ENCODE assay signal across 8 cellular contexts in genomic region chr19:35744688-35745327, GRCh38. TPM values are rescaled to one million over a fixed set of nuclear protein-coding genes. Genes with fewer than 3 reads are reported as not detected.
A peak's percentile ranks its signal among the peaks of the same experiment; 100 is the strongest.
DNase-seq lines count a peak whose midpoint lies in the region; ATAC-seq and TF ChIP-seq lines count a peak whose summit lies in the region.

No MANE protein-coding gene starts in this region.

- H3K9me3 ChIP-seq in SJSA1 (replicated peaks) (no peaks in the 10 kb centered on the region), neuronal stem cell (replicated peaks in 1 of 2; ENCODE audit: control insufficient read depth in 2 of 2, insufficient read depth in 1 of 2, low read depth in 1 of 2, low read length in 2 of 2) (no peaks in the 10 kb centered on the region), subcutaneous abdominal adipose tissue (ENCODE audit: control insufficient read depth in 5 of 5, low read length in 5 of 5) (peaks cover 0 to 2% (median 0%) of the 10 kb centered on the region in 5 donors)

- peak; percentile 28 for ATAC-seq in GM21825 (IDR thresholded peaks at IDR 0.05; ENCODE audit: unreplicated experiment)

- TF ChIP-seq CTCF in Calu3 (IDR thresholded peaks at IDR 0.05; ENCODE audit: unreplicated experiment) = peak; percentile 28

- H3K4me2 ChIP-seq in neuronal stem cell (ENCODE audit: insufficient read depth, low read length, poor library complexity, severe bottlenecking) = peak overlapping the region; percentile 76

- H3K36me3 Mint-ChIP-seq in Calu3 (ENCODE audit: insufficient read depth, unreplicated experiment) = peaks cover 74% of the 10 kb centered on the region

- H2AFZ ChIP-seq in neuronal stem cell (ENCODE audit: low read length) = peak overlapping the region; percentile 91

- H3K36me3 ChIP-seq in SJSA1 = no peaks in the 10 kb centered on the region
- peaks cover 6 to 8% of the 10 kb centered on the region in 2 donors for H3K36me3 ChIP-seq in neuronal stem cell (replicated peaks in 1 of 2; ENCODE audit: control insufficient read depth in 2 of 2, insufficient read depth in 2 of 2, low read length in 2 of 2)
- peaks cover 0 to 15% (median 4%) of the 10 kb centered on the region in 5 donors for H3K36me3 ChIP-seq in subcutaneous abdominal adipose tissue (ENCODE audit: control insufficient read depth in 5 of 5, insufficient read depth in 5 of 5, low read length in 5 of 5)

- no peak overlapping the region for H3K23ac ChIP-seq in neuronal stem cell (ENCODE audit: low read depth, low read length, poor library complexity)

- peak overlapping the region; percentile 100 for H3K27ac Mint-ChIP-seq in Calu3 (ENCODE audit: unreplicated experiment)

- CTCF ChIA-PET in Calu3 (lab: Charles Lee) = interaction anchor here (0.5 to 1.9 kb wide), 9 partner anchors 75 to 689 kb away, joined by 3 to 11 read pairs (median 4); partner anchors contain the start of genes APLP1, COX6B1 and KIRREL2

- no peak overlapping the region for H4K8ac ChIP-seq in neuronal stem cell (ENCODE audit: low read depth, low read length)

- no peak overlapping the region for H2BK12ac ChIP-seq in neuronal stem cell (ENCODE audit: low read length)

- no peak overlapping the region for H2BK120ac ChIP-seq in neuronal stem cell (ENCODE audit: low read depth, low read length)

- H3K4ac ChIP-seq in neuronal stem cell (ENCODE audit: low read length) = no peak overlapping the region

- H3K18ac ChIP-seq in neuronal stem cell (ENCODE audit: low read length) = peak overlapping the region; percentile 67

- H3K9ac ChIP-seq in neuronal stem cell (ENCODE audit: low read depth, low read length, poor library complexity) (peak overlapping the region; percentile 80), subcutaneous abdominal adipose tissue (ENCODE audit: low read length in 5 of 5) (peak overlapping the region; percentile 75 to 96 (median 87))

- peak overlapping the region; percentile 96 for H3K4me3 Mint-ChIP-seq in Calu3 (ENCODE audit: low read depth, unreplicated experiment)

- peaks cover 47% of the 10 kb centered on the region for H3K4me1 Mint-ChIP-seq in Calu3 (ENCODE audit: low read depth, unreplicated experiment)

- peaks cover 21% of the 10 kb centered on the region for H3K4me1 ChIP-seq in SJSA1 (replicated peaks)
- peaks cover 10 to 14% of the 10 kb centered on the region in 2 donors for H3K4me1 ChIP-seq in neuronal stem cell (ENCODE audit: control insufficient read depth in 2 of 2, insufficient read depth in 1 of 2, low read depth in 1 of 2, low read length in 2 of 2)
- peaks cover 25 to 62% (median 49%) of the 10 kb centered on the region in 5 donors for H3K4me1 ChIP-seq in subcutaneous abdominal adipose tissue (ENCODE audit: control insufficient read depth in 5 of 5, insufficient read depth in 5 of 5, low read length in 5 of 5)

- H3K14ac ChIP-seq in neuronal stem cell (ENCODE audit: low read length) = no peak overlapping the region

- peak overlapping the region; percentile 54 for H3K4me3 ChIP-seq in SJSA1
- H3K4me3 ChIP-seq in neuronal stem cell (ENCODE audit: low read length in 2 of 2) = peak overlapping the region; percentile 74 to 86
- H3K4me3 ChIP-seq in subcutaneous abdominal adipose tissue (ENCODE audit: low read depth in 1 of 5, low read length in 5 of 5) = peak overlapping the region; percentile 79 to 94 (median 88)

- H3K27me3 ChIP-seq in SJSA1 (replicated peaks) (no peaks in the 10 kb centered on the region), neuronal stem cell (ENCODE audit: control insufficient read depth in 3 of 3, insufficient read depth in 3 of 3, low read depth in 1 of 3, low read length in 3 of 3) (no peaks in the 10 kb centered on the region), subcutaneous abdominal adipose tissue (ENCODE audit: control insufficient read depth in 5 of 5, insufficient read depth in 4 of 5, low read length in 5 of 5) (peaks cover 0 to 4% (median 0%) of the 10 kb centered on the region in 5 donors)

- peak; percentile 98 for DNase-seq in Calu3
- DNase-seq in NAMALWA (ENCODE audit: low spot score) = peak; percentile 97
- DNase-seq in SJSA1 (ENCODE audit: low read depth in 1 of 2, low spot score in 2 of 2) = peak; percentile 93 to 97
- DNase-seq in activated naive CD4-positive, alpha-beta T cell treated with Interleukin-2 at 50 U/mL for 16 hours = peak; percentile 93
- peak; percentile 92 for DNase-seq in foreskin melanocyte
- DNase-seq in neuronal stem cell (ENCODE audit: low spot score) = peak; percentile 94

- peaks cover 9% of the 10 kb centered on the region for H3K79me1 ChIP-seq in neuronal stem cell (ENCODE audit: low read depth, low read length)

- no peak overlapping the region for H4K91ac ChIP-seq in neuronal stem cell (ENCODE audit: low read depth, low read length, poor library complexity)

- intact Hi-C loops in Calu3 (cut with micrococcal nuclease; ENCODE audit: unreplicated experiment) = loop anchor here (10.0 kb wide), 1 partner anchor 190 kb away; the partner anchor contains the start of gene LRFN3

- peak overlapping the region; percentile 62 for H2BK5ac ChIP-seq in neuronal stem cell (ENCODE audit: low read length)

- no peaks in the 10 kb centered on the region for H3K27me3 Mint-ChIP-seq in Calu3 (ENCODE audit: unreplicated experiment)

- no peaks in the 10 kb centered on the region for H3K9me3 Mint-ChIP-seq in Calu3 (ENCODE audit: low read depth, unreplicated experiment)

- TSS peak; percentile 86 for BruUV-seq in Calu3 (replicated peaks; lab: Mats Ljungman, UMichigan)

- peak overlapping the region; percentile 95 for H3K27ac ChIP-seq in SJSA1
- H3K27ac ChIP-seq in neuronal stem cell (replicated peaks; ENCODE audit: low read length) = peak overlapping the region; percentile 90
- H3K27ac ChIP-seq in subcutaneous abdominal adipose tissue (ENCODE audit: low read depth, low read length) = peak overlapping the region; percentile 99

- H2BK15ac ChIP-seq in neuronal stem cell (ENCODE audit: low read length) = no peak overlapping the region

- peak overlapping the region; percentile 70 for H2AK5ac ChIP-seq in neuronal stem cell (ENCODE audit: low read depth, low read length)

- no CpG with 5 or more reads among the region's 35 CpGs for WGBS in neuronal stem cell (ENCODE audit: extremely low coverage in 2 of 2, insufficient read length in 2 of 2, insufficient replicate concordance in 1 of 2), 2 donors

RNA-seq across cellular contexts. Expression of gene U2AF1L4, which starts 0.4 kb away (rescaled TPM):
- total RNA-seq in Calu3 (2022) = 15.1 and 16.2 TPM in 2 replicates
- 4.8 and 17.6 TPM in 2 replicates for total RNA-seq in SJSA1 (2014; rRNA removed; shearing (Covaris generic))
- polyA plus RNA-seq in neuronal stem cell (2013, experiment 1 of 2) = 13.5 TPM
- 14.3 TPM for polyA plus RNA-seq in neuronal stem cell (2013, experiment 2 of 2)

RNA-seq across cellular contexts. Expression of gene PSENEN, which starts 0.6 kb away (rescaled TPM):
- 114 and 126 TPM in 2 replicates for total RNA-seq in Calu3 (2022)
- 16.6 and 28.7 TPM in 2 replicates for total RNA-seq in SJSA1 (2014; rRNA removed; shearing (Covaris generic))
- 84.6 TPM for polyA plus RNA-seq in neuronal stem cell (2013, experiment 1 of 2)
- 82.8 TPM for polyA plus RNA-seq in neuronal stem cell (2013, experiment 2 of 2)

RNA-seq across cellular contexts. Expression of gene IGFLR1, which starts 2.6 kb away (rescaled TPM):
- total RNA-seq in Calu3 (2022) = 9.2 and 9.9 TPM in 2 replicates
- 3.7 and 8.5 TPM in 2 replicates for total RNA-seq in SJSA1 (2014; rRNA removed; shearing (Covaris generic))
- 9.7 TPM for polyA plus RNA-seq in neuronal stem cell (2013, experiment 1 of 2)
- 9.4 TPM for polyA plus RNA-seq in neuronal stem cell (2013, experiment 2 of 2)

RNA-seq across cellular contexts. Expression of gene LIN37, which starts 3.6 kb away (rescaled TPM):
- total RNA-seq in Calu3 (2022) = 12.4 and 15.9 TPM in 2 replicates
- total RNA-seq in SJSA1 (2014; rRNA removed; shearing (Covaris generic)) = 7.1 and 12.4 TPM in 2 replicates
- 5.9 TPM for polyA plus RNA-seq in neuronal stem cell (2013, experiment 1 of 2)
- polyA plus RNA-seq in neuronal stem cell (2013, experiment 2 of 2) = 5.2 TPM

RNA-seq across cellular contexts. Expression of gene HSPB6, which starts 12.0 kb away (rescaled TPM):
- total RNA-seq in Calu3 (2022) = 0.71 and 0.93 TPM in 2 replicates
- not detected in 2 replicates for total RNA-seq in SJSA1 (2014; rRNA removed; shearing (Covaris generic))
- 2.6 TPM for polyA plus RNA-seq in neuronal stem cell (2013, experiment 1 of 2)
- polyA plus RNA-seq in neuronal stem cell (2013, experiment 2 of 2) = 2.4 TPM

Comparison
In these comparisons a context has a peak if more than half of its experiments do, and no peak if none do; other contexts are left out.
1. Peak in every context shown above with its lines: DNase-seq, ATAC-seq, H3K4me3 ChIP-seq and H3K27ac ChIP-seq.